ENCODE assay signal across 22 cellular contexts in genomic region chr3:38990621-38991020, GRCh38.
DNase-seq lines count a peak whose midpoint lies in the region; ATAC-seq and TF ChIP-seq lines count a peak whose summit lies in the region.
"Had no signal": no experiment of that assay in that cellular context is flagged by ENCODE, and none has a peak within 500 bp of the region (broad histone marks: within the 10 kb centered on the region; RNA-seq: fewer than 3 reads in every experiment).

No MANE protein-coding gene starts in this region.

- H3K79me2 ChIP-seq in GM23248 (ENCODE audit: insufficient read depth): no peaks in the 10 kb centered on the region
- H3K79me2 ChIP-seq in neural progenitor cell (ENCODE audit: low read depth): no peaks in the 10 kb centered on the region

- 35 to 51% methylated on average over 3 of the region's 3 CpGs for WGBS in GM23248 (ENCODE audit: low coverage in 1 of 2, low lambda C conversion rate in 2 of 2, missing lambda C conversion rate in 2 of 2), 2 experiments

- H3K4me2 ChIP-seq in GM23248 (ENCODE audit: unreplicated experiment) (no peak overlapping the region), neural progenitor cell (peak overlapping the region; percentile 23)
- H3K4me2 ChIP-seq: A549 had no signal

- no peaks in the 10 kb centered on the region for H4K20me1 ChIP-seq in GM23248 (ENCODE audit: insufficient read depth)
- no peaks in the 10 kb centered on the region for H4K20me1 ChIP-seq in neural progenitor cell (ENCODE audit: low read depth)

- TF ChIP-seq CTCF in endothelial cell (IDR thresholded peaks at IDR 0.05; ENCODE audit: unreplicated experiment) (no peak), neural progenitor cell (IDR thresholded peaks at IDR 0.05) (no peak)

- H3K9me3 ChIP-seq in GM23248 (ENCODE audit: low read depth) (no peaks in the 10 kb centered on the region), SJSA1 (replicated peaks) (no peaks in the 10 kb centered on the region), neural progenitor cell (ENCODE audit: low read depth) (no peaks in the 10 kb centered on the region)
- H3K9me3 ChIP-seq: A549 had no signal

- H3K27ac Mint-ChIP-seq in endothelial cell (ENCODE audit: unreplicated experiment): peak overlapping the region; percentile 44
- no peak overlapping the region for H3K27ac Mint-ChIP-seq in neural progenitor cell
- H3K27ac Mint-ChIP-seq: B cell, HFFc6, IgD-negative memory B cell had no signal

- in situ Hi-C loops in GM23248 (cut with MboI): loop anchor here (10.0 kb wide), 1 partner anchor 466 kb away; no protein-coding TSS in a partner anchor

- no peaks in the 10 kb centered on the region for H3K9me2 ChIP-seq in GM23248 (ENCODE audit: insufficient read depth)

- DNase-seq in GM23248 (peak; percentile 18), SJSA1 (ENCODE audit: low read depth in 1 of 2, low spot score in 2 of 2) (peak in 1 of 2 experiments; percentile 41), endothelial cell (ENCODE audit: low spot score) (no peak), neural progenitor cell (ENCODE audit: low spot score) (no peak), kidney glomerular epithelial cell (lab: John Stamatoyannopoulos, UW) (no peak)
- DNase-seq: H7, HFFc6, MV-4-11, NCI-H1694 treated with DMSO at 0.1 percent for 48 hours, NCI-H2081 treated with DMSO at 0.1 percent for 48 hours, NCI-H2171 treated with DMSO at 0.1 percent for 48 hours, NCI-H446, NCI-H526 treated with DMSO at 0.1 percent for 48 hours, PC-3, Right ventricle myocardium superior had no signal

- H3K27ac ChIP-seq in GM23248: no peak overlapping the region
- H3K27ac ChIP-seq in SJSA1: peak overlapping the region; percentile 73; the same call in 1 of the 2 replicates
- peak overlapping the region; percentile 43 for H3K27ac ChIP-seq in neural progenitor cell
- H3K27ac ChIP-seq: A549, SK-N-MC had no signal

- peaks cover 26% of the 10 kb centered on the region for H3F3A ChIP-seq in GM23248 (ENCODE audit: insufficient read depth)
- peaks cover 11% of the 10 kb centered on the region for H3F3A ChIP-seq in neural progenitor cell (ENCODE audit: low read depth)

- no peaks in the 10 kb centered on the region for H3K9me3 Mint-ChIP-seq in endothelial cell (ENCODE audit: unreplicated experiment)
- no peaks in the 10 kb centered on the region for H3K9me3 Mint-ChIP-seq in neural progenitor cell
- H3K9me3 Mint-ChIP-seq: CD14-positive monocyte, HFFc6, IgD-negative memory B cell had no signal

- H3K4me3 Mint-ChIP-seq in endothelial cell (ENCODE audit: unreplicated experiment) (no peak overlapping the region), neural progenitor cell (no peak overlapping the region)
- H3K4me3 Mint-ChIP-seq: B cell, CD14-positive monocyte, IgD-negative memory B cell had no signal

- ATAC-seq in HG03521 (IDR thresholded peaks at IDR 0.05; ENCODE audit: unreplicated experiment) (no peak), HG02938 (IDR thresholded peaks at IDR 0.05; ENCODE audit: unreplicated experiment) (no peak)
- ATAC-seq: A549, PC-3 had no signal

- H3K36me3 ChIP-seq in GM23248 (ENCODE audit: low read depth): no peaks in the 10 kb centered on the region
- H3K36me3 ChIP-seq in SJSA1: no peaks in the 10 kb centered on the region
- no peaks in the 10 kb centered on the region for H3K36me3 ChIP-seq in neural progenitor cell

- H3K4me3 ChIP-seq in GM23248 (no peak overlapping the region), SJSA1 (no peak overlapping the region), neural progenitor cell (no peak overlapping the region)
- H3K4me3 ChIP-seq: A549, SK-N-MC had no signal

- H3K27me3 Mint-ChIP-seq in endothelial cell (ENCODE audit: unreplicated experiment): peaks cover 8% of the 10 kb centered on the region
- no peaks in the 10 kb centered on the region for H3K27me3 Mint-ChIP-seq in neural progenitor cell (ENCODE audit: insufficient read depth, low read depth)

- no peaks in the 10 kb centered on the region for H3K36me3 Mint-ChIP-seq in endothelial cell (ENCODE audit: low read depth, unreplicated experiment)
- no peaks in the 10 kb centered on the region for H3K36me3 Mint-ChIP-seq in neural progenitor cell
- H3K36me3 Mint-ChIP-seq: CD14-positive monocyte, IgD-negative memory B cell had no signal

- peaks cover 17% of the 10 kb centered on the region for H3K4me1 Mint-ChIP-seq in endothelial cell (ENCODE audit: unreplicated experiment)
- H3K4me1 Mint-ChIP-seq in neural progenitor cell: peaks cover 7% of the 10 kb centered on the region
- H3K4me1 Mint-ChIP-seq: B cell, CD14-positive monocyte, IgD-negative memory B cell had no signal

- H3K27me3 ChIP-seq in GM23248 (replicated peaks; ENCODE audit: insufficient read depth): no peaks in the 10 kb centered on the region
- no peaks in the 10 kb centered on the region for H3K27me3 ChIP-seq in SJSA1 (replicated peaks)
- no peaks in the 10 kb centered on the region for H3K27me3 ChIP-seq in neural progenitor cell

- H3K9ac ChIP-seq in GM23248 (no peak overlapping the region), neural progenitor cell (no peak overlapping the region)

- peaks cover 48% of the 10 kb centered on the region for H3K4me1 ChIP-seq in GM23248 (ENCODE audit: insufficient read depth)
- peaks cover 57% of the 10 kb centered on the region for H3K4me1 ChIP-seq in SJSA1 (replicated peaks)
- peaks cover 19% of the 10 kb centered on the region for H3K4me1 ChIP-seq in neural progenitor cell

- H2AFZ ChIP-seq in GM23248 (no peak overlapping the region), neural progenitor cell (replicated peaks) (peak overlapping the region; percentile 74)
